31 cellular contexts compared by ENCODE assay signal in genomic region chr7:4171029-4171786, GRCh38.
"Had no signal": no experiment of that assay in that cellular context is flagged by ENCODE, and none has a peak within 500 bp of the region (broad histone marks: within the 10 kb centered on the region; RNA-seq: fewer than 3 reads in every experiment).

No MANE protein-coding gene starts in this region.

- H3K4me3 ChIP-seq: adrenal gland, body of pancreas, colonic mucosa, esophagus squamous epithelium, gastroesophageal sphincter had no signal

- H3K9me3 ChIP-seq: adrenal gland, body of pancreas, colonic mucosa, esophagus squamous epithelium, gastroesophageal sphincter had no signal

- H3K27me3 ChIP-seq: adrenal gland, body of pancreas, colonic mucosa, gastroesophageal sphincter had no signal

- H3K36me3 ChIP-seq: adrenal gland, colonic mucosa, esophagus squamous epithelium, gastroesophageal sphincter had no signal

- H3K9me3 Mint-ChIP-seq: activated CD4-positive, alpha-beta memory T cell treated with anti-CD3 and anti-CD28 coated beads for 36 hours; activated CD4-positive, alpha-beta T cell treated with anti-CD3 and anti-CD28 coated beads, Interleukin-2, amount 10 ng/mL, durations not matched to agents 24 days and 14 days; activated naive CD4-positive, alpha-beta T cell treated with anti-CD3 and anti-CD28 coated beads for 36 hours; activated naive CD4-positive, alpha-beta T cell treated with anti-CD3 and anti-CD28 coated beads, Interleukin-2, amount 50 U/mL, for 24 hours; activated naive CD8-positive, alpha-beta T cell treated with anti-CD3 and anti-CD28 coated beads for 36 hours; activated naive CD8-positive, alpha-beta T cell treated with anti-CD3 and anti-CD28 coated beads, Interleukin-2, amount 50 U/mL, for 24 hours; activated T-helper 1 cell treated with anti-CD3 and anti-CD28 coated beads, Interleukin-12 subunit alpha, Interleukin-12 subunit beta, Interleukin-2, Interleukin-4 antibody, amounts not matched to agents 30 ng/mL and 10 ng/mL and 1 ng/mL, durations not matched to agents 14 hours and 24 hours and 36 hours; activated T-helper 2 cell treated with anti-CD3 and anti-CD28 coated beads, Interferon-gamma antibody, Interleukin-2, Interleukin-4, amounts not matched to agents 10 μg/mL and 5 μg/mL and 100 μg/mL, durations not matched to agents 14 hours and 24 hours and 36 hours; T-helper 2 cell treated with Interferon-gamma antibody and Interleukin-4, amounts not matched to agents 5 μg/mL and 100 μg/mL, for 36 hours had no signal

- DNase-seq: activated CD4-positive, alpha-beta memory T cell treated with anti-CD3 and anti-CD28 coated beads for 36 hours; activated CD4-positive, alpha-beta T cell treated with anti-CD3 and anti-CD28 coated beads for 36 hours; activated CD4-positive, alpha-beta T cell treated with anti-CD3 and anti-CD28 coated beads, Interleukin-2, amount 10 ng/mL, durations not matched to agents 24 days and 14 days; activated CD4-positive, CD25-positive, alpha-beta regulatory T cell; activated CD4-positive, CD25-positive, alpha-beta regulatory T cell treated with anti-CD3 and anti-CD28 coated beads, Interleukin-2, amount 50 U/mL, for 72 hours; activated CD8-positive, alpha-beta memory T cell treated with anti-CD3 and anti-CD28 coated beads, Interleukin-2, amount 10 ng/mL, durations not matched to agents 7 days and 5 days; activated CD8-positive, alpha-beta memory T cell treated with anti-CD3 and anti-CD28 coated beads, Interleukin-2, amount 50 U/mL, for 4 hours; activated CD8-positive, alpha-beta T cell treated with anti-CD3 and anti-CD28 coated beads, Interleukin-2, amount 10 ng/mL, durations not matched to agents 7 days and 5 days; activated effector memory CD4-positive, alpha-beta T cell treated with anti-CD3 and anti-CD28 coated beads, Interleukin-2, amount 50 U/mL, for 16 hours; activated naive CD4-positive, alpha-beta T cell treated with anti-CD3 and anti-CD28 coated beads for 36 hours; activated naive CD8-positive, alpha-beta T cell treated with anti-CD3 and anti-CD28 coated beads for 36 hours; activated naive CD8-positive, alpha-beta T cell treated with anti-CD3 and anti-CD28 coated beads, Interleukin-2, amount 50 U/mL, for 24 hours; activated T-cell treated with anti-CD3 and anti-CD28 coated beads, Interleukin-2, amount 50 U/mL, for 1 hour; activated T-cell treated with anti-CD3 and anti-CD28 coated beads, Interleukin-2, amount 50 U/mL, for 48 hours; adrenal gland; amygdala; body of pancreas; caudate nucleus; colonic mucosa; effector CD8-positive, alpha-beta T cell; esophagus squamous epithelium; foreskin melanocyte; T-helper 1 cell; T-helper 17 cell; T1000 had no signal

- H3K4me1 Mint-ChIP-seq: activated CD4-positive, alpha-beta T cell treated with anti-CD3 and anti-CD28 coated beads for 36 hours; activated CD4-positive, alpha-beta T cell treated with anti-CD3 and anti-CD28 coated beads, Interleukin-2, amount 10 ng/mL, durations not matched to agents 24 days and 14 days; activated CD8-positive, alpha-beta memory T cell treated with anti-CD3 and anti-CD28 coated beads, Interleukin-2, amount 10 ng/mL, durations not matched to agents 7 days and 5 days; activated naive CD4-positive, alpha-beta T cell treated with anti-CD3 and anti-CD28 coated beads, Interleukin-2, amount 50 U/mL, for 24 hours; activated naive CD8-positive, alpha-beta T cell treated with anti-CD3 and anti-CD28 coated beads for 36 hours; activated naive CD8-positive, alpha-beta T cell treated with anti-CD3 and anti-CD28 coated beads, Interleukin-2, amount 50 U/mL, for 24 hours had no signal

- H3K4me1 ChIP-seq: adrenal gland, body of pancreas, colonic mucosa, gastroesophageal sphincter had no signal

- H3K27ac Mint-ChIP-seq: activated CD4-positive, alpha-beta memory T cell treated with anti-CD3 and anti-CD28 coated beads for 36 hours; activated CD4-positive, alpha-beta T cell treated with anti-CD3 and anti-CD28 coated beads for 36 hours; activated CD4-positive, alpha-beta T cell treated with anti-CD3 and anti-CD28 coated beads, Interleukin-2, amount 10 ng/mL, durations not matched to agents 24 days and 14 days; activated CD8-positive, alpha-beta memory T cell treated with anti-CD3 and anti-CD28 coated beads, Interleukin-2, amount 10 ng/mL, durations not matched to agents 7 days and 5 days; activated CD8-positive, alpha-beta T cell treated with anti-CD3 and anti-CD28 coated beads, Interleukin-2, amount 10 ng/mL, durations not matched to agents 7 days and 5 days; activated naive CD4-positive, alpha-beta T cell treated with anti-CD3 and anti-CD28 coated beads for 36 hours; activated naive CD4-positive, alpha-beta T cell treated with anti-CD3 and anti-CD28 coated beads, Interleukin-2, amount 50 U/mL, for 24 hours; activated naive CD8-positive, alpha-beta T cell treated with anti-CD3 and anti-CD28 coated beads for 36 hours; activated naive CD8-positive, alpha-beta T cell treated with anti-CD3 and anti-CD28 coated beads, Interleukin-2, amount 50 U/mL, for 24 hours; activated T-helper 1 cell treated with anti-CD3 and anti-CD28 coated beads, Interleukin-12 subunit alpha, Interleukin-12 subunit beta, Interleukin-2, Interleukin-4 antibody, amounts not matched to agents 30 ng/mL and 10 ng/mL and 1 ng/mL, durations not matched to agents 14 hours and 24 hours and 36 hours; activated T-helper 2 cell treated with anti-CD3 and anti-CD28 coated beads, Interferon-gamma antibody, Interleukin-2, Interleukin-4, amounts not matched to agents 10 μg/mL and 5 μg/mL and 100 μg/mL, durations not matched to agents 14 hours and 24 hours and 36 hours; T-helper 17 cell; T-helper 2 cell treated with Interferon-gamma antibody and Interleukin-4, amounts not matched to agents 5 μg/mL and 100 μg/mL, for 36 hours had no signal

- H3K36me3 Mint-ChIP-seq: activated CD4-positive, alpha-beta memory T cell treated with anti-CD3 and anti-CD28 coated beads for 36 hours; activated CD8-positive, alpha-beta memory T cell treated with anti-CD3 and anti-CD28 coated beads, Interleukin-2, amount 10 ng/mL, durations not matched to agents 7 days and 5 days; activated naive CD4-positive, alpha-beta T cell treated with anti-CD3 and anti-CD28 coated beads, Interleukin-2, amount 50 U/mL, for 24 hours; activated naive CD8-positive, alpha-beta T cell treated with anti-CD3 and anti-CD28 coated beads for 36 hours had no signal

- H3K4me3 Mint-ChIP-seq: activated CD4-positive, alpha-beta memory T cell treated with anti-CD3 and anti-CD28 coated beads for 36 hours; activated CD4-positive, alpha-beta T cell treated with anti-CD3 and anti-CD28 coated beads for 36 hours; activated CD4-positive, alpha-beta T cell treated with anti-CD3 and anti-CD28 coated beads, Interleukin-2, amount 10 ng/mL, durations not matched to agents 24 days and 14 days; activated CD8-positive, alpha-beta memory T cell treated with anti-CD3 and anti-CD28 coated beads, Interleukin-2, amount 10 ng/mL, durations not matched to agents 7 days and 5 days; activated CD8-positive, alpha-beta T cell treated with anti-CD3 and anti-CD28 coated beads, Interleukin-2, amount 10 ng/mL, durations not matched to agents 7 days and 5 days; activated naive CD4-positive, alpha-beta T cell treated with anti-CD3 and anti-CD28 coated beads for 36 hours; activated naive CD4-positive, alpha-beta T cell treated with anti-CD3 and anti-CD28 coated beads, Interleukin-2, amount 50 U/mL, for 24 hours; activated naive CD8-positive, alpha-beta T cell treated with anti-CD3 and anti-CD28 coated beads for 36 hours; activated naive CD8-positive, alpha-beta T cell treated with anti-CD3 and anti-CD28 coated beads, Interleukin-2, amount 50 U/mL, for 24 hours; activated T-helper 1 cell treated with anti-CD3 and anti-CD28 coated beads, Interleukin-12 subunit alpha, Interleukin-12 subunit beta, Interleukin-2, Interleukin-4 antibody, amounts not matched to agents 30 ng/mL and 10 ng/mL and 1 ng/mL, durations not matched to agents 14 hours and 24 hours and 36 hours; T-helper 17 cell; T-helper 2 cell treated with Interferon-gamma antibody and Interleukin-4, amounts not matched to agents 5 μg/mL and 100 μg/mL, for 36 hours had no signal

- H3K27ac ChIP-seq: adrenal gland, body of pancreas, colonic mucosa, epithelial cell of prostate, esophagus squamous epithelium, gastroesophageal sphincter had no signal

- H3K27me3 Mint-ChIP-seq: activated CD4-positive, alpha-beta memory T cell treated with anti-CD3 and anti-CD28 coated beads for 36 hours; activated CD4-positive, alpha-beta T cell treated with anti-CD3 and anti-CD28 coated beads for 36 hours; activated CD4-positive, alpha-beta T cell treated with anti-CD3 and anti-CD28 coated beads, Interleukin-2, amount 10 ng/mL, durations not matched to agents 24 days and 14 days; activated CD8-positive, alpha-beta memory T cell treated with anti-CD3 and anti-CD28 coated beads, Interleukin-2, amount 10 ng/mL, durations not matched to agents 7 days and 5 days; activated naive CD4-positive, alpha-beta T cell treated with anti-CD3 and anti-CD28 coated beads, Interleukin-2, amount 50 U/mL, for 24 hours; activated naive CD8-positive, alpha-beta T cell treated with anti-CD3 and anti-CD28 coated beads for 36 hours; activated naive CD8-positive, alpha-beta T cell treated with anti-CD3 and anti-CD28 coated beads, Interleukin-2, amount 50 U/mL, for 24 hours had no signal
